ENCODE assay signal across 9 cellular contexts in genomic region chr5:142925795-142926194, GRCh38.
DNase-seq lines count a peak whose midpoint lies in the region; TF ChIP-seq lines count a peak whose summit lies in the region.
"Had no signal": no experiment of that assay in that cellular context is flagged by ENCODE, and none has a peak within 500 bp of the region (broad histone marks: within the 10 kb centered on the region; RNA-seq: fewer than 3 reads in every experiment).

No MANE protein-coding gene starts in this region.

- H3K4me3 ChIP-seq in AG10803 (ENCODE audit: low read length): no peak overlapping the region

- DNase-seq in AG10803 (ENCODE audit: low read depth) (peak; percentile 82), RWPE1 (ENCODE audit: low spot score) (peak; percentile 78), fibroblast of gingiva (ENCODE audit: low read depth) (peak; percentile 58), non-pigmented ciliary epithelial cell (ENCODE audit: low read depth) (peak; percentile 61), NCI-H82 treated with DMSO at 0.1 percent for 48 hours (lab: John Stamatoyannopoulos, UW; ENCODE audit: unreplicated experiment) (no peak), C1 segment of cervical spinal cord (lab: John Stamatoyannopoulos, UW) (no peak), RPMI8226 (no peak), SKM-1 treated with dmso at 0.1 percent for 144 hours (lab: John Stamatoyannopoulos, UW; ENCODE audit: unreplicated experiment) (no peak)
- DNase-seq: activated naive CD8-positive, alpha-beta T cell treated with anti-CD3 and anti-CD28 coated beads, Interleukin-2, amount 10 ng/mL, durations not matched to agents 7 days and 5 days had no signal

- POLR2A ChIA-PET in RWPE1 (lab: Yijun Ruan, JAX; ENCODE audit: low non-redundant PET): interaction anchor here (0.6 kb wide), 1 partner anchor 10 kb away, joined by 3 read pairs; no protein-coding TSS in a partner anchor

- no peak overlapping the region for H3K27ac ChIP-seq in RWPE1

- CTCF ChIA-PET in RWPE1 (lab: Yijun Ruan, JAX): interaction anchor here (0.5 to 1.1 kb wide), 3 partner anchors 10 to 1042 kb away, joined by 3 to 8 read pairs (median 4); no protein-coding TSS in a partner anchor

- no peak for TF ChIP-seq CTCF in AG10803 (conservative IDR thresholded peaks at IDR 0.05; ENCODE audit: low read length)
- TF ChIP-seq CTCF in RWPE1 (conservative IDR thresholded peaks at IDR 0.05; ENCODE audit: low read depth): no peak

Comparison
In these comparisons a context has a peak if more than half of its experiments do, and no peak if none do; other contexts are left out.
1. DNase-seq: peak in AG10803 (single experiment), RWPE1 (single experiment), fibroblast of gingiva (single experiment) and non-pigmented ciliary epithelial cell (single experiment); none in NCI-H82 treated with DMSO at 0.1 percent for 48 hours (single experiment), C1 segment of cervical spinal cord (0 of 14), RPMI8226 (single experiment) and SKM-1 treated with dmso at 0.1 percent for 144 hours (single experiment).